ENCODE assay signal across 9 cellular contexts in genomic region chr7:116209561-116210070, GRCh38. TPM values are rescaled to one million over a fixed set of nuclear protein-coding genes. Genes with fewer than 3 reads are reported as not detected.
DNase-seq lines count a peak whose midpoint lies in the region; ATAC-seq and TF ChIP-seq lines count a peak whose summit lies in the region.
"Had no signal": no experiment of that assay in that cellular context is flagged by ENCODE, and none has a peak within 500 bp of the region (broad histone marks: within the 10 kb centered on the region; RNA-seq: fewer than 3 reads in every experiment).

No MANE protein-coding gene starts in this region.

- H3K36me3 ChIP-seq in smooth muscle cell (ENCODE audit: low read depth), result no peaks in the 10 kb centered on the region

- peaks cover 36 to 46% (median 36%) of the 10 kb centered on the region in 3 donors for H3K4me1 Mint-ChIP-seq in T-cell

- H3K9me3 ChIP-seq in smooth muscle cell (replicated peaks; ENCODE audit: low read depth), result no peaks in the 10 kb centered on the region

- H3K27ac ChIP-seq in epithelial cell of prostate (peak overlapping the region; percentile 99), smooth muscle cell (ENCODE audit: low read depth) (peak overlapping the region; percentile 95)

- H3K27me3 ChIP-seq in smooth muscle cell (ENCODE audit: low read depth), result no peaks in the 10 kb centered on the region

- peaks cover 5% of the 10 kb centered on the region for H3F3A ChIP-seq in smooth muscle cell (ENCODE audit: low read depth)

- POLR2A ChIA-PET in T-cell (lab: Charles Lee), result interaction anchor here (0.7 to 1.6 kb wide), 3 partner anchors 10 to 41 kb away, joined by 3 to 7 read pairs (median 4); no protein-coding TSS in a partner anchor

- peak overlapping the region; percentile 95 for H3K9ac ChIP-seq in smooth muscle cell (ENCODE audit: low read depth)

- peaks cover 7% of the 10 kb centered on the region for H3K36me3 Mint-ChIP-seq in T-cell

- peaks cover 28% of the 10 kb centered on the region for H4K20me1 ChIP-seq in smooth muscle cell (ENCODE audit: low read depth)

- DNase-seq in activated CD4-positive, alpha-beta T cell treated with anti-CD3 and anti-CD28 coated beads for 48 hours, result peak; percentile 39
- DNase-seq in activated CD4-positive, alpha-beta T cell treated with anti-CD3 and anti-CD28 coated beads, Interleukin-2, amount 50 U/mL, for 1 hour, result no peak
- peak in 3 of 34 experiments; percentile 4 to 20 (median 17) for DNase-seq in T-cell
- DNase-seq in epithelial cell of prostate (ENCODE audit: low read depth, low spot score), result no peak
- no peak for DNase-seq in smooth muscle cell (lab: John Stamatoyannopoulos, UW; ENCODE audit: unreplicated experiment)
- DNase-seq in RPMI8226, result no peak
- no peak for DNase-seq in foreskin fibroblast
- DNase-seq: KG1 had no signal

- ATAC-seq in T-cell (replicated peaks in 1 of 4) (no peak), HG03469 (IDR thresholded peaks at IDR 0.05; ENCODE audit: unreplicated experiment) (no peak)

- peaks cover 7% of the 10 kb centered on the region for H3K4me1 ChIP-seq in smooth muscle cell (ENCODE audit: low read depth)

- peaks cover 31% of the 10 kb centered on the region for H3K79me2 ChIP-seq in smooth muscle cell (ENCODE audit: low read depth)

- no peaks in the 10 kb centered on the region for H3K27me3 Mint-ChIP-seq in T-cell

- CTCF ChIA-PET in T-cell (lab: Charles Lee), result interaction anchor here (0.7 to 6.0 kb wide), 8 partner anchors 11 to 33 kb away, joined by 3 to 107 read pairs (median 10); no protein-coding TSS in a partner anchor

- H3K4me3 ChIP-seq in smooth muscle cell (peak overlapping the region; percentile 68), foreskin fibroblast (ENCODE audit: low read depth in 1 of 2, low read length in 2 of 2) (no peak overlapping the region)

- H3K27ac Mint-ChIP-seq in T-cell, result peak overlapping the region; percentile 85 to 90

- H3K9me3 Mint-ChIP-seq in T-cell, result peaks cover 0 to 8% (median 0%) of the 10 kb centered on the region in 3 donors

- no peak overlapping the region for H2AFZ ChIP-seq in smooth muscle cell (ENCODE audit: low read depth)

- peak overlapping the region; percentile 74 to 97 (median 75) for H3K4me3 Mint-ChIP-seq in T-cell

- H3K4me2 ChIP-seq in smooth muscle cell, result peak overlapping the region; percentile 83

- 89% methylated on average over 6 of the region's 6 CpGs for WGBS in smooth muscle cell (ENCODE audit: low lambda C conversion rate)

- TF ChIP-seq CTCF in smooth muscle cell (IDR thresholded peaks at IDR 0.05; ENCODE audit: borderline replicate concordance, insufficient read depth, poor library complexity, severe bottlenecking) (no peak), foreskin fibroblast (IDR thresholded peaks at IDR 0.05; ENCODE audit: low read depth, low read length) (no peak)

RNA-seq across cellular contexts. Expression of gene TES, which starts 0.7 kb away (rescaled TPM):
- total RNA-seq in T-cell (100 to 1,000 TPM; 101 to 132 (median 117) TPM), smooth muscle cell (149 and 167 TPM in 2 replicates)
- polyA plus RNA-seq in smooth muscle cell, result 74.6 and 107 TPM in 2 replicates
